In genomic region chr6:123658848-123659247, GRCh38 we compare ENCODE assay signal across 23 cellular contexts. TPM values are rescaled to one million over a fixed set of nuclear protein-coding genes. Genes with fewer than 3 reads are reported as not detected.
"Had no signal": no experiment of that assay in that cellular context is flagged by ENCODE, and none has a peak within 500 bp of the region (broad histone marks: within the 10 kb centered on the region; RNA-seq: fewer than 3 reads in every experiment).

No MANE protein-coding gene starts in this region.

- H3K4me1 ChIP-seq: pancreas, prostate gland, spleen, testis had no signal

- DNase-seq: cortex of kidney; dorsolateral prefrontal cortex; effector CD8-positive, alpha-beta T cell; heart right ventricle; hypothalamus; kidney glomerular epithelial cell; mammary epithelial cell; natural killer cell; occipital lobe; pancreas; spleen; stimulated activated CD4-positive, alpha-beta T cell treated with anti-CD3 and anti-CD28 coated beads, Interleukin-15, amount 100 ng/mL, for 24 hours; stimulated activated CD4-positive, alpha-beta T cell treated with anti-CD3 and anti-CD28 coated beads, Interleukin-1b, Interleukin-23, amount 100 ng/mL, for 48 hours; stimulated activated CD4-positive, alpha-beta T cell treated with anti-CD3 and anti-CD28 coated beads, Interleukin-4, amount 100 ng/mL, for 4 hours; stimulated activated naive B cell treated with anti-CD40 and anti-IgM and Interleukin-4, amounts not matched to agents 10 μg/mL and 1 μg/mL and 100 μg/mL, for 72 hours; stimulated activated naive CD8-positive, alpha-beta T cell treated with anti-CD3 and anti-CD28 coated beads, Interleukin-15, amount 100 ng/mL, for 72 hours; testis had no signal

- H3K27me3 ChIP-seq: heart right ventricle, pancreas, spleen, testis, tibial nerve had no signal

- H3K27ac ChIP-seq: heart right ventricle, pancreas, prostate gland, spleen, testis, tibial nerve had no signal

- H3K36me3 ChIP-seq: heart right ventricle, pancreas, prostate gland, spleen, tibial nerve had no signal

- H3K4me3 ChIP-seq: dorsolateral prefrontal cortex, heart right ventricle, pancreas, prostate gland, spleen, testis, tibial nerve had no signal

- H3K9me3 ChIP-seq: heart right ventricle, pancreas, prostate gland, spleen, testis, tibial nerve had no signal

- ATAC-seq: heart right ventricle; left lobe of liver; pancreas; sciatic nerve; stimulated activated naive B cell treated with anti-CD40 and anti-IgM and Interleukin-4, amounts not matched to agents 10 μg/mL and 1 μg/mL and 100 μg/mL, for 72 hours; stimulated activated naive CD8-positive, alpha-beta T cell treated with anti-CD3 and anti-CD28 coated beads, Interleukin-15, amount 100 ng/mL, for 72 hours had no signal

RNA-seq across cellular contexts. Expression of gene TRDN, which starts 22.1 kb away (rescaled TPM):
- total RNA-seq: fibroblast of lung, left lobe of liver, mammary epithelial cell, natural killer cell, neural crest cell, spleen had no signal
- polyA plus RNA-seq: fibroblast of lung, mammary epithelial cell had no signal
